8 cellular contexts compared by ENCODE assay signal in genomic region chr18:14178691-14179196, GRCh38. TPM values are rescaled to one million over a fixed set of nuclear protein-coding genes. Genes with fewer than 3 reads are reported as not detected.
A peak's percentile ranks its signal among the peaks of the same experiment; 100 is the strongest.
DNase-seq lines count a peak whose midpoint lies in the region; ATAC-seq and TF ChIP-seq lines count a peak whose summit lies in the region.
"Not testable (repeated sequence)": the region's sequence is repeated elsewhere in the genome, so short reads cannot be mapped to it uniquely, and the experiment has no call there.

No MANE protein-coding gene starts in this region.

- H3K79me2 ChIP-seq in mammary epithelial cell (ENCODE audit: insufficient read depth, low read length), result not testable (repeated sequence)

- in situ Hi-C loops in mammary epithelial cell (cut with MboI; ENCODE audit: low sequenced_read_pairs in 2 of 2), result not testable (repeated sequence)

- dilution Hi-C loops in mammary epithelial cell (cut with HindIII; ENCODE audit: low sequenced_read_pairs), result not testable (repeated sequence)

- TF ChIP-seq CTCF in AG04449 (IDR thresholded peaks at IDR 0.05; ENCODE audit: insufficient read depth, low read length, missing control alignments) (peak; percentile 32), mammary epithelial cell (conservative IDR thresholded peaks at IDR 0.05 in 1 of 2, IDR thresholded peaks at IDR 0.05 in 1 of 2; ENCODE audit: extremely low read depth in 1 of 2, insufficient read depth in 1 of 2, low read depth in 1 of 2, low read length in 2 of 2) (peak; percentile 42 to 65)

- H3K27ac ChIP-seq in mammary epithelial cell (ENCODE audit: insufficient read depth, low read depth, low read length), result not testable (repeated sequence)

- peak overlapping the region; percentile 27 for H3K4me3 ChIP-seq in AG04449 (ENCODE audit: low read depth, low read length)
- H3K4me3 ChIP-seq in mammary epithelial cell (replicated peaks in 1 of 3; ENCODE audit: insufficient read depth in 1 of 3, low read depth in 2 of 3, low read length in 3 of 3), result peak overlapping the region; percentile 42 to 61 (median 54)

- not testable (repeated sequence) for H3K36me3 ChIP-seq in mammary epithelial cell (ENCODE audit: insufficient read depth, low read length)

- 3% methylated on average over 17 of the region's 38 CpGs for WGBS in mammary epithelial cell (ENCODE audit: low coverage, missing lambda C conversion rate)

- intact Hi-C loops in mammary epithelial cell (cut with micrococcal nuclease), result loop anchor here (10.0 kb wide), 1 partner anchor 216 kb away; no protein-coding TSS in a partner anchor

- peak overlapping the region; percentile 88 for H2AFZ ChIP-seq in mammary epithelial cell (ENCODE audit: low read depth, low read length)

- not testable (repeated sequence) for H3K9me3 ChIP-seq in mammary epithelial cell (replicated peaks; ENCODE audit: insufficient read depth, low read length)

- not testable (repeated sequence) for BruUV-seq in mammary epithelial cell (replicated peaks; lab: Mats Ljungman, UMichigan)

- POLR2A ChIA-PET in AG04449 (lab: Yijun Ruan, JAX), result not testable (repeated sequence)

- H3K27me3 ChIP-seq in mammary epithelial cell (ENCODE audit: insufficient read depth, low read length), result not testable (repeated sequence)

- DNase-seq in AG04449 (ENCODE audit: low read depth, low spot score), result not testable (repeated sequence)
- DNase-seq in NCI-H2081 (lab: John Stamatoyannopoulos, UW) (peak; percentile 4 to 21), mammary epithelial cell (peak; percentile 63), iPS-NIHi7 (ENCODE audit: extremely low spot score) (peak; percentile 46)
- DNase-seq in stimulated activated CD4-positive, alpha-beta T cell treated with anti-CD3 and anti-CD28 coated beads, Interleukin-15, amount 100 ng/mL, for 1 hour (ENCODE audit: low read depth in 1 of 2, low spot score in 1 of 2), result peak; percentile 56 to 63

- ATAC-seq in GM18858 (IDR thresholded peaks at IDR 0.05; ENCODE audit: unreplicated experiment) (peak; percentile 85), HG02981 (IDR thresholded peaks at IDR 0.05; ENCODE audit: unreplicated experiment) (peak; percentile 93)
- ATAC-seq in activated CD4-positive, CD25-positive, alpha-beta regulatory T cell treated with anti-CD3 and anti-CD28 coated beads, Interleukin-2, amount 50 U/mL, for 24 hours, result peak; percentile 83 to 84

- H4K20me1 ChIP-seq in mammary epithelial cell (ENCODE audit: insufficient read depth, low read length), result not testable (repeated sequence)

- not testable (repeated sequence) for H3K9ac ChIP-seq in mammary epithelial cell (ENCODE audit: insufficient read depth, low read length)

- not testable (repeated sequence) for H3K4me1 ChIP-seq in mammary epithelial cell (ENCODE audit: insufficient read depth, low read length)

- CTCF ChIA-PET in AG04449 (lab: Yijun Ruan, JAX); mammary epithelial cell (lab: Charles Lee; ENCODE audit: low non-redundant PET): not testable (repeated sequence)

- peak overlapping the region; percentile 89 for H3K4me2 ChIP-seq in mammary epithelial cell (ENCODE audit: insufficient read depth, low read depth, low read length)

RNA-seq across cellular contexts. Expression of gene ZNF519, which starts 46.5 kb away (rescaled TPM):
- total RNA-seq in mammary epithelial cell, result 1 to 10 TPM; 3.8 to 5.5 TPM
- polyA plus RNA-seq in mammary epithelial cell, result 1.6 TPM
- not detected for polyA minus RNA-seq in mammary epithelial cell
